8 cellular contexts compared by ENCODE assay signal in genomic region chr6:160767019-160767646, GRCh38.
DNase-seq lines count a peak whose midpoint lies in the region; ATAC-seq and TF ChIP-seq lines count a peak whose summit lies in the region.

No MANE protein-coding gene starts in this region.

- H3K9me3 Mint-ChIP-seq in activated CD4-positive, alpha-beta T cell treated with anti-CD3 and anti-CD28 coated beads, Interleukin-2, amount 10 ng/mL, durations not matched to agents 7 days and 5 days: no peaks in the 10 kb centered on the region

- no peaks in the 10 kb centered on the region for H3K36me3 Mint-ChIP-seq in activated CD4-positive, alpha-beta T cell treated with anti-CD3 and anti-CD28 coated beads, Interleukin-2, amount 10 ng/mL, durations not matched to agents 7 days and 5 days (ENCODE audit: low read depth)

- POLR2A ChIA-PET in activated CD4-positive, alpha-beta T cell treated with anti-CD3 and anti-CD28 coated beads, Interleukin-2, amount 10 ng/mL, durations not matched to agents 7 days and 5 days (lab: Charles Lee): no interaction called here

- H3K4me1 Mint-ChIP-seq in activated CD4-positive, alpha-beta T cell treated with anti-CD3 and anti-CD28 coated beads, Interleukin-2, amount 10 ng/mL, durations not matched to agents 7 days and 5 days: peaks cover 6% of the 10 kb centered on the region

- H3K27me3 ChIP-seq in lung (ENCODE audit: control insufficient read depth, insufficient read depth): no peaks in the 10 kb centered on the region

- H3K4me3 Mint-ChIP-seq in activated CD4-positive, alpha-beta T cell treated with anti-CD3 and anti-CD28 coated beads, Interleukin-2, amount 10 ng/mL, durations not matched to agents 7 days and 5 days: peak overlapping the region; percentile 33

- H3K27me3 Mint-ChIP-seq in activated CD4-positive, alpha-beta T cell treated with anti-CD3 and anti-CD28 coated beads, Interleukin-2, amount 10 ng/mL, durations not matched to agents 7 days and 5 days: peaks cover 26% of the 10 kb centered on the region

- peaks cover 0 to 6% of the 10 kb centered on the region in 2 donors for H3K9me3 ChIP-seq in lung (ENCODE audit: control insufficient read depth in 2 of 2, insufficient read depth in 1 of 2, low read length in 1 of 2)

- WGBS in lung, 2 donors: 1 to 2% methylated on average over 41 to 54 of the region's 54 CpGs

- ATAC-seq in HG02588 (IDR thresholded peaks at IDR 0.05; ENCODE audit: unreplicated experiment): peak; percentile 95
- peak; percentile 90 for ATAC-seq in lung (ENCODE audit: insufficient read depth, low FRiP score)

- DNase-seq in NCI-H1105 (lab: John Stamatoyannopoulos, UW) (peak; percentile 87), ecto neural progenitor cell (ENCODE audit: low spot score) (peak; percentile 86), lung (ENCODE audit: low spot score) (peak; percentile 68), DMS153 treated with DMSO at 0.1 percent for 48 hours (lab: John Stamatoyannopoulos, UW; ENCODE audit: unreplicated experiment) (no peak)
- DNase-seq in activated CD4-positive, alpha-beta T cell treated with anti-CD3 and anti-CD28 coated beads, Interleukin-2, amount 10 ng/mL, durations not matched to agents 7 days and 5 days: peak; percentile 46
- peak in 2 of 3 experiments; percentile 31 to 56 for DNase-seq in stimulated activated CD4-positive, alpha-beta T cell treated with anti-CD3 and anti-CD28 coated beads, TNF-alpha, amount 100 ng/mL, for 24 hours (ENCODE audit: low read depth in 3 of 3)

- no peaks in the 10 kb centered on the region for H3K4me1 ChIP-seq in lung (ENCODE audit: control insufficient read depth in 2 of 2, insufficient read depth in 2 of 2, low read length in 2 of 2)

- no peak overlapping the region for H3K27ac Mint-ChIP-seq in activated CD4-positive, alpha-beta T cell treated with anti-CD3 and anti-CD28 coated beads, Interleukin-2, amount 10 ng/mL, durations not matched to agents 7 days and 5 days

- CTCF ChIA-PET in activated CD4-positive, alpha-beta T cell treated with anti-CD3 and anti-CD28 coated beads, Interleukin-2, amount 10 ng/mL, durations not matched to agents 7 days and 5 days (lab: Charles Lee): no interaction called here

- no peak overlapping the region for H3K27ac ChIP-seq in lung (ENCODE audit: low read depth in 1 of 2, low read length in 1 of 2)

- H3K4me3 ChIP-seq in lung: peak overlapping the region; percentile 1

- TF ChIP-seq CTCF in GM12873 (IDR thresholded peaks at IDR 0.05; ENCODE audit: insufficient read depth, low read depth, low read length, missing control alignments) (peak; percentile 89), lung (IDR thresholded peaks at IDR 0.05; ENCODE audit: control extremely low read depth, extremely low read depth) (peak; percentile 28)

- no peaks in the 10 kb centered on the region for H3K36me3 ChIP-seq in lung (ENCODE audit: control insufficient read depth in 2 of 2, insufficient read depth in 2 of 2, low read length in 2 of 2)
